8 cellular contexts compared by ENCODE assay signal in the genomic region with DNA sequence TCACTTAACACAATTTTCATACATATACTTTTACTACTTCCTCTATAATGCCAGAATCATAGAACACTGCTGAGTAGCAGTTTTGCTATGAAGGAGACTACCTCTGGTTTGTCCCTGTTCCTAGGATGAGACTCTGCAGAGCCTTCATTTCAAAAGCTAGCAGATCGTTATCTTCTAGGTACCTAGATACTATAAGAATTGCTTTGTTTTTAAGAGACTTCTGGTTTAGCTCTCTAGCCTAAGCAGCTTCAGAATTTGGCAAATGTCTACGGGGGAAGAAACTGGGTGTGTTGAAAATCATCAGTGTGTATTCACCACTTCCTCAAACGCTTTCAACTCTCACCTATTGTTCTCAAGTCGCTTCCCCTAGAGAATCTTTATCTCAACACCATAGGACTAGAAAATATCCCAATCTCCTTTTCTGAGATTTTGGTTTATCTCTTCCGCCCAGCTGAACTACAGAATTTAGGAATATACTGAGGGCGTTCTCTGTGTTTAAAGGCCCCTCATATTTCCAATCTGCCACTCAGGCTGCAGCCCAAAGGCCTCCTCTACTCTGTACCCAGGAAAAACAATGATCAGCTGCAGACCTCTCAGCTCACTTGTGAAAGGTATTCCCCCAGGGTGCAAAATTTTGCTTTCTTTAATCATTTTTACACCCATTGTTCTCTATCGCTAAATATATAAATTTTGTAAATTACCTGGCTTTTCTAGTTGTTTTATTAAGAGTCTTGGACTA. TPM values are rescaled to one million over a fixed set of nuclear protein-coding genes. Genes with fewer than 3 reads are reported as not detected.
DNase-seq lines count a peak whose midpoint lies in the region; ATAC-seq and TF ChIP-seq lines count a peak whose summit lies in the region.

No MANE protein-coding gene starts in this region.

- peaks cover 9% of the 10 kb centered on the region for H3K9me3 ChIP-seq in MG63

- H3K36me3 ChIP-seq in GM06990 (ENCODE audit: control insufficient read depth, insufficient read depth, low read length), result no peaks in the 10 kb centered on the region
- peaks cover 1% of the 10 kb centered on the region for H3K36me3 ChIP-seq in MG63

- H3K27me3 ChIP-seq in GM06990 (replicated peaks; ENCODE audit: control insufficient read depth, insufficient read depth, low read length) (no peaks in the 10 kb centered on the region), MG63 (no peaks in the 10 kb centered on the region)

- H3K4me3 ChIP-seq in GM06990 (replicated peaks; ENCODE audit: low read depth, low read length) (no peak overlapping the region), MG63 (no peak overlapping the region)

- peak; percentile 38 for DNase-seq in GM06990 (ENCODE audit: extremely low read depth, insufficient read length)
- DNase-seq in dermis blood vessel endothelial cell, result peak; percentile 33
- DNase-seq in COR-L47 (lab: John Stamatoyannopoulos, UW), result no peak
- no peak for DNase-seq in MG63
- DNase-seq in NCI-H345 (lab: John Stamatoyannopoulos, UW), result no peak
- no peak for DNase-seq in H4 (ENCODE audit: low spot score)

- ATAC-seq in GM21381 (IDR thresholded peaks at IDR 0.05; ENCODE audit: unreplicated experiment), result peak; percentile 92
- ATAC-seq in HG03571 (IDR thresholded peaks at IDR 0.05; ENCODE audit: unreplicated experiment), result peak; percentile 94

- no peak for TF ChIP-seq CTCF in GM06990 (IDR thresholded peaks at IDR 0.05; ENCODE audit: insufficient read depth, low read length, poor library complexity, severe bottlenecking)

RNA-seq across cellular contexts. Expression of a gene that starts 28.7 kb away (rescaled TPM):
- 118 and 171 TPM in 2 replicates for total RNA-seq in dermis blood vessel endothelial cell
- 76.9 and 78.9 TPM in 2 replicates for total RNA-seq in MG63 (2014; rRNA removed; shearing (Covaris generic); ENCODE audit: low replicate concordance)
- 102 and 113 TPM in 2 replicates for total RNA-seq in H4 (2014; rRNA removed; shearing (Covaris generic))

Comparison
In these comparisons a context has a peak if more than half of its experiments do, and no peak if none do; other contexts are left out.
1. DNase-seq: peak in GM06990 (single experiment) and dermis blood vessel endothelial cell (single experiment); none in COR-L47 (single experiment), MG63 (single experiment), NCI-H345 (single experiment) and H4 (single experiment).